In genomic region chr2:239774933-239775622, GRCh38 we compare ENCODE assay signal across 13 cellular contexts.
"Had no signal": no experiment of that assay in that cellular context is flagged by ENCODE, and none has a peak within 500 bp of the region (broad histone marks: within the 10 kb centered on the region; RNA-seq: fewer than 3 reads in every experiment).

No MANE protein-coding gene starts in this region.

- H3K9me3 ChIP-seq: testis had no signal

- H3K4me3 ChIP-seq: neural progenitor cell, skin epidermis, testis had no signal

- H3K4me1 Mint-ChIP-seq: activated T-helper 17 cell treated with anti-CD3 and anti-CD28 coated beads, Interleukin-2, amount 50 U/mL, for 72 hours; neural progenitor cell had no signal

- H3K27me3 ChIP-seq: testis had no signal

- H2AFZ ChIP-seq: neural progenitor cell had no signal

- H3K4me1 ChIP-seq: neural progenitor cell, testis had no signal

- H3K27ac ChIP-seq: neural progenitor cell, SK-N-MC, skin epidermis, testis had no signal

- H3K4me3 Mint-ChIP-seq: activated naive CD4-positive, alpha-beta T cell treated with anti-CD3 and anti-CD28 coated beads for 36 hours; activated T-helper 17 cell treated with anti-CD3 and anti-CD28 coated beads, Interleukin-2, amount 50 U/mL, for 72 hours; neural progenitor cell; stimulated activated naive CD8-positive, alpha-beta T cell treated with anti-CD3 and anti-CD28 coated beads, Interleukin-15, Interleukin-2, amounts not matched to agents 100 ng/mL and 50 ng/mL, for 24 hours had no signal

- H3K4me2 ChIP-seq: neural progenitor cell had no signal

- H3K27ac Mint-ChIP-seq: activated naive CD4-positive, alpha-beta T cell treated with anti-CD3 and anti-CD28 coated beads for 36 hours; activated T-helper 17 cell treated with anti-CD3 and anti-CD28 coated beads, Interleukin-2, amount 50 U/mL, for 72 hours; neural progenitor cell; stimulated activated naive CD8-positive, alpha-beta T cell treated with anti-CD3 and anti-CD28 coated beads, Interleukin-15, Interleukin-2, amounts not matched to agents 100 ng/mL and 50 ng/mL, for 24 hours had no signal

- H3K9ac ChIP-seq: neural progenitor cell had no signal

- H3K36me3 ChIP-seq: neural progenitor cell had no signal

- ATAC-seq: activated T-helper 17 cell treated with anti-CD3 and anti-CD28 coated beads, Interleukin-2, amount 50 U/mL, for 72 hours; esophagus mucosa had no signal

- H3K36me3 Mint-ChIP-seq: neural progenitor cell had no signal

- DNase-seq: activated CD4-positive, alpha-beta T cell treated with anti-CD3 and anti-CD28 coated beads for 1 hour; activated CD4-positive, alpha-beta T cell treated with anti-CD3 and anti-CD28 coated beads, Interleukin-2, amount 50 U/mL, for 4 hours; activated naive CD4-positive, alpha-beta T cell treated with anti-CD3 and anti-CD28 coated beads for 36 hours; stimulated activated CD4-positive, alpha-beta T cell treated with anti-CD3 and anti-CD28 coated beads, Interleukin-4, amount 100 ng/mL, for 4 hours; T-helper 1 cell; T1000; testis had no signal
